ENCODE assay signal across 15 cellular contexts in genomic region chr12:67697981-67698380, GRCh38. TPM values are rescaled to one million over a fixed set of nuclear protein-coding genes. Genes with fewer than 3 reads are reported as not detected.
DNase-seq lines count a peak whose midpoint lies in the region; ATAC-seq, FAIRE-seq and TF ChIP-seq lines count a peak whose summit lies in the region.
"Had no signal": no experiment of that assay in that cellular context is flagged by ENCODE, and none has a peak within 500 bp of the region (broad histone marks: within the 10 kb centered on the region; RNA-seq: fewer than 3 reads in every experiment).

No MANE protein-coding gene starts in this region.

- no peak for ATAC-seq in activated naive CD8-positive, alpha-beta T cell treated with anti-CD3 and anti-CD28 coated beads, Interleukin-2, amount 10 ng/mL, durations not matched to agents 7 days and 5 days (ENCODE audit: low read depth)
- ATAC-seq in naive thymus-derived CD4-positive, alpha-beta T cell = no peak
- ATAC-seq: K562 had no signal

- peaks cover 26% of the 10 kb centered on the region for H3K4me1 Mint-ChIP-seq in T-helper 1 cell treated with Interleukin-12 subunit alpha and Interleukin-12 subunit beta and Interleukin-4 antibody, amounts not matched to agents 30 μg/mL and 1 μg/mL, for 36 hours (ENCODE audit: low read depth)
- peaks cover 58% of the 10 kb centered on the region for H3K4me1 Mint-ChIP-seq in HFFc6 (ENCODE audit: low read depth)
- peaks cover 57% of the 10 kb centered on the region for H3K4me1 Mint-ChIP-seq in activated naive CD8-positive, alpha-beta T cell treated with anti-CD3 and anti-CD28 coated beads, Interleukin-2, amount 10 ng/mL, durations not matched to agents 7 days and 5 days
- H3K4me1 Mint-ChIP-seq in naive thymus-derived CD4-positive, alpha-beta T cell = peaks cover 30 to 71% (median 57%) of the 10 kb centered on the region in 7 donors

- H3K4me3 Mint-ChIP-seq in T-helper 1 cell treated with Interleukin-12 subunit alpha and Interleukin-12 subunit beta and Interleukin-4 antibody, amounts not matched to agents 30 μg/mL and 1 μg/mL, for 36 hours = peak overlapping the region; percentile 55
- H3K4me3 Mint-ChIP-seq in HFFc6 = peak overlapping the region; percentile 88
- H3K4me3 Mint-ChIP-seq in activated naive CD8-positive, alpha-beta T cell treated with anti-CD3 and anti-CD28 coated beads, Interleukin-2, amount 10 ng/mL, durations not matched to agents 7 days and 5 days = peak overlapping the region; percentile 84
- H3K4me3 Mint-ChIP-seq in naive thymus-derived CD4-positive, alpha-beta T cell = peak overlapping the region; percentile 3 to 86 (median 82)

- H3K27ac ChIP-seq in naive thymus-derived CD4-positive, alpha-beta T cell (ENCODE audit: low read depth, low read length) = no peak overlapping the region
- H3K27ac ChIP-seq: 22Rv1, hepatocyte had no signal

- intact Hi-C loops in naive thymus-derived CD4-positive, alpha-beta T cell (cut with micrococcal nuclease) = loop anchor here (1.0 to 5.0 kb wide), 7 partner anchors 37 to 429 kb away; partner anchors contain the start of gene CAND1 (in 1 of the 2)

- H3K36me3 Mint-ChIP-seq in T-helper 1 cell treated with Interleukin-12 subunit alpha and Interleukin-12 subunit beta and Interleukin-4 antibody, amounts not matched to agents 30 μg/mL and 1 μg/mL, for 36 hours (ENCODE audit: low read depth) = peaks cover 2% of the 10 kb centered on the region
- peaks cover 12% of the 10 kb centered on the region; the same call in 1 of the 2 replicates for H3K36me3 Mint-ChIP-seq in HFFc6 (ENCODE audit: low read depth)
- peaks cover 8% of the 10 kb centered on the region for H3K36me3 Mint-ChIP-seq in activated naive CD8-positive, alpha-beta T cell treated with anti-CD3 and anti-CD28 coated beads, Interleukin-2, amount 10 ng/mL, durations not matched to agents 7 days and 5 days
- H3K36me3 Mint-ChIP-seq in naive thymus-derived CD4-positive, alpha-beta T cell = peaks cover 2 to 12% (median 4%) of the 10 kb centered on the region in 5 donors

- POLR2A ChIA-PET in activated naive CD8-positive, alpha-beta T cell treated with anti-CD3 and anti-CD28 coated beads, Interleukin-2, amount 10 ng/mL, durations not matched to agents 7 days and 5 days (lab: Charles Lee) = no interaction called here
- POLR2A ChIA-PET in naive thymus-derived CD4-positive, alpha-beta T cell (lab: Charles Lee) = interaction anchor here (1.1 kb wide), 1 partner anchor 20 kb away, joined by 3 read pairs; no protein-coding TSS in a partner anchor

- no peaks in the 10 kb centered on the region for H3K9me3 Mint-ChIP-seq in T-helper 1 cell treated with Interleukin-12 subunit alpha and Interleukin-12 subunit beta and Interleukin-4 antibody, amounts not matched to agents 30 μg/mL and 1 μg/mL, for 36 hours
- H3K9me3 Mint-ChIP-seq in HFFc6 = no peaks in the 10 kb centered on the region
- peaks cover 6% of the 10 kb centered on the region for H3K9me3 Mint-ChIP-seq in activated naive CD8-positive, alpha-beta T cell treated with anti-CD3 and anti-CD28 coated beads, Interleukin-2, amount 10 ng/mL, durations not matched to agents 7 days and 5 days
- H3K9me3 Mint-ChIP-seq in naive thymus-derived CD4-positive, alpha-beta T cell = peaks cover 0 to 2% (median 0%) of the 10 kb centered on the region in 11 donors

- H3K27ac Mint-ChIP-seq in T-helper 1 cell treated with Interleukin-12 subunit alpha and Interleukin-12 subunit beta and Interleukin-4 antibody, amounts not matched to agents 30 μg/mL and 1 μg/mL, for 36 hours = no peak overlapping the region
- H3K27ac Mint-ChIP-seq in HFFc6 = peak overlapping the region; percentile 97
- peak overlapping the region; percentile 92 for H3K27ac Mint-ChIP-seq in activated naive CD8-positive, alpha-beta T cell treated with anti-CD3 and anti-CD28 coated beads, Interleukin-2, amount 10 ng/mL, durations not matched to agents 7 days and 5 days
- H3K27ac Mint-ChIP-seq in naive thymus-derived CD4-positive, alpha-beta T cell = peak overlapping the region; percentile 58 to 91 (median 73)

- H3K36me3 ChIP-seq in naive thymus-derived CD4-positive, alpha-beta T cell (ENCODE audit: control insufficient read depth in 2 of 3, insufficient read depth in 3 of 3, low read length in 3 of 3) = no peaks in the 10 kb centered on the region
- H3K36me3 ChIP-seq: spleen had no signal

- no peak for FAIRE-seq in GM19239 (lab: Jason Lieb, UNC)
- FAIRE-seq: K562 had no signal

- CTCF ChIA-PET in naive thymus-derived CD4-positive, alpha-beta T cell (lab: Charles Lee) = no interaction called here

- H3K4me3 ChIP-seq in naive thymus-derived CD4-positive, alpha-beta T cell (ENCODE audit: low read length) = peak overlapping the region; percentile 39
- H3K4me3 ChIP-seq: hepatocyte, K562 had no signal

- peaks cover 85% of the 10 kb centered on the region for H3K27me3 Mint-ChIP-seq in T-helper 1 cell treated with Interleukin-12 subunit alpha and Interleukin-12 subunit beta and Interleukin-4 antibody, amounts not matched to agents 30 μg/mL and 1 μg/mL, for 36 hours (ENCODE audit: low read depth)
- no peaks in the 10 kb centered on the region; the same call in 1 of the 2 replicates for H3K27me3 Mint-ChIP-seq in HFFc6 (ENCODE audit: insufficient read depth)
- H3K27me3 Mint-ChIP-seq in activated naive CD8-positive, alpha-beta T cell treated with anti-CD3 and anti-CD28 coated beads, Interleukin-2, amount 10 ng/mL, durations not matched to agents 7 days and 5 days = no peaks in the 10 kb centered on the region
- peaks cover 0 to 59% (median 0%) of the 10 kb centered on the region in 5 donors for H3K27me3 Mint-ChIP-seq in naive thymus-derived CD4-positive, alpha-beta T cell

- no peak for TF ChIP-seq CTCF in HFFc6 (IDR thresholded peaks at IDR 0.05)

- DNase-seq in T-helper 1 cell (no peak), HFFc6 (no peak), DMS53 treated with DMSO at 0.1 percent for 48 hours (lab: John Stamatoyannopoulos, UW; ENCODE audit: unreplicated experiment) (no peak), GM19239 (ENCODE audit: insufficient read length, low spot score) (no peak), NCI-H128 (lab: John Stamatoyannopoulos, UW; ENCODE audit: unreplicated experiment) (no peak)
- DNase-seq in activated naive CD8-positive, alpha-beta T cell treated with anti-CD3 and anti-CD28 coated beads, Interleukin-2, amount 10 ng/mL, durations not matched to agents 7 days and 5 days = no peak
- DNase-seq in naive thymus-derived CD4-positive, alpha-beta T cell = no peak
- DNase-seq: Calu3, NCI-H2081 treated with DMSO at 0.1 percent for 48 hours, SHP77 treated with DMSO at 0.1 percent for 48 hours, spleen had no signal

- no peaks in the 10 kb centered on the region for H3K9me3 ChIP-seq in naive thymus-derived CD4-positive, alpha-beta T cell (ENCODE audit: control insufficient read depth in 2 of 3, low read length in 3 of 3)
- H3K9me3 ChIP-seq: spleen had no signal

- peaks cover 20 to 24% of the 10 kb centered on the region in 2 donors for H3K4me1 ChIP-seq in naive thymus-derived CD4-positive, alpha-beta T cell (ENCODE audit: control insufficient read depth in 2 of 2, insufficient read depth in 2 of 2, low read length in 2 of 2)

- H3K27me3 ChIP-seq in naive thymus-derived CD4-positive, alpha-beta T cell (ENCODE audit: control insufficient read depth in 2 of 2, insufficient read depth in 2 of 2, low read length in 2 of 2) = no peaks in the 10 kb centered on the region
- H3K27me3 ChIP-seq: hepatocyte, spleen had no signal

RNA-seq across cellular contexts. Expression of gene DYRK2, which starts 49.4 kb away (rescaled TPM):
- 10 to 100 TPM; 30.4 to 40.1 (median 31.6) TPM for total RNA-seq in HFFc6 (2021; fragmentation: NEBNext Ultra II Directional; extraction: Animal tissue kit (Norgen Biotek cat#: 25700))
- 100 to 1,000 TPM; 108 to 109 TPM for total RNA-seq in activated naive CD8-positive, alpha-beta T cell treated with anti-CD3 and anti-CD28 coated beads, Interleukin-2, amount 10 ng/mL, durations not matched to agents 7 days and 5 days
- 100 to 1,000 TPM in 3 of 5 experiments, 10 to 100 TPM in 2; 55.3 to 157 (median 119) TPM for total RNA-seq in naive thymus-derived CD4-positive, alpha-beta T cell
- polyA plus RNA-seq in naive thymus-derived CD4-positive, alpha-beta T cell = 10 to 100 TPM; 60.9 to 98.1 TPM
